19 cellular contexts compared by ENCODE assay signal in genomic region chr4:185657699-185658098, GRCh38.
DNase-seq lines count a peak whose midpoint lies in the region; ATAC-seq, FAIRE-seq and TF ChIP-seq lines count a peak whose summit lies in the region.
"Had no signal": no experiment of that assay in that cellular context is flagged by ENCODE, and none has a peak within 500 bp of the region (broad histone marks: within the 10 kb centered on the region; RNA-seq: fewer than 3 reads in every experiment).

No MANE protein-coding gene starts in this region.

- H3K27me3 ChIP-seq in esophagus squamous epithelium (no peaks in the 10 kb centered on the region), skeletal muscle satellite cell (ENCODE audit: control insufficient read depth, insufficient read depth, low read length) (no peaks in the 10 kb centered on the region), HepG2 (ENCODE audit: control insufficient read depth in 1 of 2, insufficient read depth in 2 of 2, low read length in 2 of 2) (no peaks in the 10 kb centered on the region)
- H3K27me3 ChIP-seq: upper lobe of right lung had no signal

- no peak for TF ChIP-seq RAD21 in HepG2 (CRISPR knock-in tag; IDR thresholded peaks at IDR 0.05)

- no peak overlapping the region for H2AFZ ChIP-seq in HepG2 (ENCODE audit: low read length)

- ATAC-seq in HepG2 (no peak), WTC11 (no peak)
- ATAC-seq: stimulated activated memory B cell treated with anti-CD40 and anti-IgM and Interleukin-4, amounts not matched to agents 10 μg/mL and 1 μg/mL and 100 μg/mL, for 72 hours; T-cell; upper lobe of right lung had no signal

- H3K4me3 Mint-ChIP-seq in WTC11, result no peak overlapping the region
- H3K4me3 Mint-ChIP-seq: IgD-negative memory B cell; stimulated activated memory B cell treated with anti-CD40 and anti-IgM and Interleukin-4, amounts not matched to agents 10 μg/mL and 1 μg/mL and 100 μg/mL, for 72 hours; T-cell had no signal

- H3K4me3 ChIP-seq in esophagus squamous epithelium (peak overlapping the region in 3 of 4 donors; percentile 40 to 61 (median 44)), skeletal muscle satellite cell (ENCODE audit: low read length) (no peak overlapping the region), HepG2 (replicated peaks in 1 of 3; ENCODE audit: insufficient read depth in 1 of 3, low read depth in 2 of 3, low read length in 3 of 3) (no peak overlapping the region)
- H3K4me3 ChIP-seq: HAP-1, upper lobe of right lung had no signal

- no peak for FAIRE-seq in HepG2 (lab: Jason Lieb, UNC)

- TF ChIP-seq EP300 in HepG2 (IDR thresholded peaks at IDR 0.05; ENCODE audit: low read depth in 2 of 2, low read length in 2 of 2) (no peak), HepG2 (CRISPR knock-in tag; IDR thresholded peaks at IDR 0.05; ENCODE audit: borderline replicate concordance) (no peak)

- peak; percentile 19 for DNase-seq in G401 (ENCODE audit: low spot score)
- DNase-seq in esophagus squamous epithelium (lab: John Stamatoyannopoulos, UW), result no peak
- no peak for DNase-seq in HepG2 (ENCODE audit: low spot score)
- no peak for DNase-seq in WTC11 (ENCODE audit: low spot score)
- no peak for DNase-seq in D341Med (ENCODE audit: low spot score)
- DNase-seq: activated CD4-positive, alpha-beta T cell treated with anti-CD3 and anti-CD28 coated beads, Interleukin-2, amount 50 U/mL, for 48 hours; activated naive CD4-positive, alpha-beta T cell; activated T-cell treated with anti-CD3 and anti-CD28 coated beads for 4 hours; DND-41; effector CD4-positive, alpha-beta T cell; NCI-H1694; RPMI8226; T-cell; upper lobe of right lung had no signal

- CTCF ChIA-PET in HepG2 (lab: Yijun Ruan, JAX; ENCODE audit: low intra/inter-chr PET ratio, low total read pairs) (no interaction called here), WTC11 (lab: Charles Lee) (interaction anchor here (1.2 to 2.2 kb wide), 2 partner anchors 17 to 101 kb away, joined by 3 to 10 read pairs; no protein-coding TSS in a partner anchor)

- H3K4me2 ChIP-seq in skeletal muscle satellite cell (ENCODE audit: low read length) (peak overlapping the region; percentile 83), HepG2 (ENCODE audit: low read depth, low read length) (no peak overlapping the region)

- peaks cover 59% of the 10 kb centered on the region for H3K4me1 Mint-ChIP-seq in WTC11
- H3K4me1 Mint-ChIP-seq: IgD-negative memory B cell; stimulated activated memory B cell treated with anti-CD40 and anti-IgM and Interleukin-4, amounts not matched to agents 10 μg/mL and 1 μg/mL and 100 μg/mL, for 72 hours; T-cell had no signal

- H3K4me1 ChIP-seq in esophagus squamous epithelium (peaks cover 0 to 14% (median 0%) of the 10 kb centered on the region in 3 donors), skeletal muscle satellite cell (ENCODE audit: control insufficient read depth, insufficient read depth, low read length) (peaks cover 12% of the 10 kb centered on the region), HepG2 (ENCODE audit: insufficient read depth, low read length) (peaks cover 2% of the 10 kb centered on the region; the same call in 1 of the 2 replicates)
- H3K4me1 ChIP-seq: upper lobe of right lung had no signal

- no peak overlapping the region for H3K9ac ChIP-seq in skeletal muscle satellite cell (ENCODE audit: low read depth, low read length)
- H3K9ac ChIP-seq in HepG2 (ENCODE audit: insufficient read depth, low read depth, low read length), result no peak overlapping the region

- TF ChIP-seq CTCF in esophagus squamous epithelium (IDR thresholded peaks at IDR 0.05), result no peak
- TF ChIP-seq CTCF in HepG2 (CRISPR knock-in tag; IDR thresholded peaks at IDR 0.05), result no peak
- no peak for TF ChIP-seq CTCF in WTC11 (IDR thresholded peaks at IDR 0.05)

- no peaks in the 10 kb centered on the region for H3K27me3 Mint-ChIP-seq in WTC11 (ENCODE audit: low read depth)

- H3K27ac Mint-ChIP-seq in WTC11, result no peak overlapping the region; the same call in 1 of the 2 replicates
- H3K27ac Mint-ChIP-seq: IgD-negative memory B cell; stimulated activated memory B cell treated with anti-CD40 and anti-IgM and Interleukin-4, amounts not matched to agents 10 μg/mL and 1 μg/mL and 100 μg/mL, for 72 hours; T-cell had no signal

- in situ Hi-C loops in G401 (cut with HindIII; ENCODE audit: low sequenced_read_pairs), result no loop called here
- in situ Hi-C loops in HepG2 (cut with HindIII; ENCODE audit: extremely low pct_ligation_motif_present, low pct_unique_long_range_greater_than_20kb), result no loop called here

- WGBS in esophagus squamous epithelium, 2 donors, result 89 to 92% methylated on average over 1 of the region's 1 CpG
- 100% methylated on average over 1 of the region's 1 CpG for WGBS in HepG2 (ENCODE audit: low lambda C conversion rate)

- intact Hi-C loops in esophagus squamous epithelium (cut with DNase I), result no loop called here
- intact Hi-C loops in HepG2 (cut with micrococcal nuclease; ENCODE audit: unreplicated experiment), result no loop called here

- no peaks in the 10 kb centered on the region for H3K79me2 ChIP-seq in HepG2 (ENCODE audit: insufficient read depth, low read length)

- no peaks in the 10 kb centered on the region for H4K20me1 ChIP-seq in HepG2 (ENCODE audit: insufficient read depth, low read length)

- TF ChIP-seq POLR2A in esophagus squamous epithelium (IDR thresholded peaks at IDR 0.05) (no peak), HepG2 (IDR thresholded peaks at IDR 0.05; ENCODE audit: insufficient read depth in 1 of 2, low read depth in 2 of 2, low read length in 2 of 2) (no peak)

- peaks cover 6% of the 10 kb centered on the region; the same call in 1 of the 2 replicates for H3K9me3 Mint-ChIP-seq in WTC11
- H3K9me3 Mint-ChIP-seq: IgD-negative memory B cell; stimulated activated memory B cell treated with anti-CD40 and anti-IgM and Interleukin-4, amounts not matched to agents 10 μg/mL and 1 μg/mL and 100 μg/mL, for 72 hours; T-cell had no signal

- H3K9me3 ChIP-seq in esophagus squamous epithelium (no peaks in the 10 kb centered on the region), skeletal muscle satellite cell (replicated peaks; ENCODE audit: low read length) (no peaks in the 10 kb centered on the region), HepG2 (ENCODE audit: low read length) (no peaks in the 10 kb centered on the region)
- H3K9me3 ChIP-seq: HAP-1, upper lobe of right lung had no signal

- peaks cover 0 to 14% (median 0%) of the 10 kb centered on the region in 3 donors for H3K36me3 ChIP-seq in esophagus squamous epithelium
- H3K36me3 ChIP-seq in skeletal muscle satellite cell (ENCODE audit: insufficient read depth, low read length), result no peaks in the 10 kb centered on the region
- peaks cover 10 to 47% of the 10 kb centered on the region in 2 experiments for H3K36me3 ChIP-seq in HepG2 (replicated peaks in 1 of 2; ENCODE audit: control insufficient read depth in 1 of 2, insufficient read depth in 2 of 2, low read length in 2 of 2)
- H3K36me3 ChIP-seq: HAP-1, upper lobe of right lung had no signal

- no TSS peak for BruUV-seq in HepG2 (replicated peaks; lab: Mats Ljungman, UMichigan)

- H3K27ac ChIP-seq in angular gyrus (ENCODE audit: low read depth, low read length) (peak overlapping the region; percentile 50), esophagus squamous epithelium (peak overlapping the region; percentile 30 to 80 (median 79)), HepG2 (ENCODE audit: extremely low read length, insufficient read depth, low read length) (no peak overlapping the region)
- H3K27ac ChIP-seq: upper lobe of right lung had no signal

- peaks cover 12% of the 10 kb centered on the region for H3K36me3 Mint-ChIP-seq in WTC11
- H3K36me3 Mint-ChIP-seq: IgD-negative memory B cell; stimulated activated memory B cell treated with anti-CD40 and anti-IgM and Interleukin-4, amounts not matched to agents 10 μg/mL and 1 μg/mL and 100 μg/mL, for 72 hours; T-cell had no signal

- POLR2A ChIA-PET in HepG2 (lab: Yijun Ruan, JAX) (no interaction called here), WTC11 (lab: Charles Lee) (no interaction called here)

TF ChIP-seq in WTC11, 78 proteins besides CTCF, POLR2A, EP300 and RAD21 (continues in another document):
- TF ChIP-seq STAT6 (CRISPR knock-in tag; conservative IDR thresholded peaks at IDR 0.05; ENCODE audit: low read depth) (no peak), IRF2 (CRISPR knock-in tag; IDR thresholded peaks at IDR 0.05; ENCODE audit: borderline replicate concordance, low read depth) (no peak), ZNF671 (CRISPR knock-in tag; IDR thresholded peaks at IDR 0.05) (no peak), ZNF423 (CRISPR knock-in tag; IDR thresholded peaks at IDR 0.05) (no peak), ZNF219 (CRISPR knock-in tag; IDR thresholded peaks at IDR 0.05; ENCODE audit: borderline replicate concordance) (no peak), ZNF416 (CRISPR knock-in tag; IDR thresholded peaks at IDR 0.05) (no peak), TP53 (CRISPR knock-in tag; IDR thresholded peaks at IDR 0.05) (no peak)

Comparison
In these comparisons a context has a peak if more than half of its experiments do, and no peak if none do; other contexts are left out.
1. H3K4me3 ChIP-seq: peak in esophagus squamous epithelium (3 of 4); none in skeletal muscle satellite cell (single experiment) and HepG2 (0 of 3).